Comparison of ENCODE assay signal across 9 cellular contexts in the genomic region with DNA sequence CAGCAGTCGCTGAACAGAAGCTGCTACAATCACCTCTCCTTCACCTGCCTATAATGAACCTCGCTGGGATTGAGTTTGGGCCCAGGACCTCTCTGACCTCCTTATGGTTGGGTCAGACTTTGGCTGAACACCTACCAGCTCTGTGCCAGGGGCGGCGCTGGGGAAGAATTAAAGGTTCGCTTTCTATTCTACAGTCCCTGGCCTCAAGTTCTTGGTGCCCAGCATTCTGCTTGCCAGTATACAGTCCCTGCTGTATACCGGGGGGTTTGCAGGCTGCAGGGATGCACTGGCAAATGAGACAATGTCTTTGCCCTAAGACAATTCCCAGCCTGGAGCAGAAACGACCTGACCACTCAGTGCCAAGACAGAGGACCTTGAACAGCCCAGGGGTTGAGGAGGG. TPM values are rescaled to one million over a fixed set of nuclear protein-coding genes. Genes with fewer than 3 reads are reported as not detected.
DNase-seq lines count a peak whose midpoint lies in the region; ATAC-seq, FAIRE-seq and TF ChIP-seq lines count a peak whose summit lies in the region.
"Had no signal": no experiment of that assay in that cellular context is flagged by ENCODE, and none has a peak within 500 bp of the region (broad histone marks: within the 10 kb centered on the region; RNA-seq: fewer than 3 reads in every experiment).

No MANE protein-coding gene starts in this region.

- ATAC-seq in HepG2: peak; percentile 48
- ATAC-seq in HG03175 (IDR thresholded peaks at IDR 0.05; ENCODE audit: unreplicated experiment): no peak

- intact Hi-C loops in activated naive CD4-positive, alpha-beta T cell treated with anti-CD3 and anti-CD28 coated beads for 36 hours (cut with micrococcal nuclease): loop anchor here (2.0 kb wide), 2 partner anchors 35 to 329 kb away; a partner anchor contains a TSS
- intact Hi-C loops in HepG2 (cut with micrococcal nuclease; ENCODE audit: unreplicated experiment): loop anchor here (10.0 kb wide), 1 partner anchor 55 kb away; no protein-coding TSS in a partner anchor

- peak overlapping the region; percentile 77 to 89 (median 83) for H3K4me3 ChIP-seq in HepG2 (replicated peaks in 1 of 3; ENCODE audit: insufficient read depth in 1 of 3, low read depth in 2 of 3, low read length in 3 of 3)
- peak overlapping the region in 3 of 4 donors; percentile 78 to 90 (median 84) for H3K4me3 ChIP-seq in tibial nerve

- peaks cover 25% of the 10 kb centered on the region for H3K4me1 Mint-ChIP-seq in activated naive CD4-positive, alpha-beta T cell treated with anti-CD3 and anti-CD28 coated beads for 36 hours (ENCODE audit: low read depth)
- peaks cover 36% of the 10 kb centered on the region for H3K4me1 Mint-ChIP-seq in activated naive CD4-positive, alpha-beta T cell treated with anti-CD3 and anti-CD28 coated beads, Interleukin-2, amount 50 U/mL, for 24 hours

- no peaks in the 10 kb centered on the region for H3K9me3 ChIP-seq in HepG2 (ENCODE audit: low read length)
- H3K9me3 ChIP-seq in tibial nerve: no peaks in the 10 kb centered on the region

- no peak for DNase-seq in activated naive CD4-positive, alpha-beta T cell treated with anti-CD3 and anti-CD28 coated beads for 36 hours
- DNase-seq in activated naive CD4-positive, alpha-beta T cell (lab: John Stamatoyannopoulos, UW): no peak
- DNase-seq in HepG2 (ENCODE audit: low spot score) (no peak), tibial nerve (ENCODE audit: low spot score in 2 of 2) (no peak), GM19239 (ENCODE audit: insufficient read length, low spot score) (no peak), AG08395 (ENCODE audit: low spot score) (no peak)

- peak overlapping the region; percentile 93 for H2AFZ ChIP-seq in HepG2 (ENCODE audit: low read length)

- no peaks in the 10 kb centered on the region for H3K9me3 Mint-ChIP-seq in activated naive CD4-positive, alpha-beta T cell treated with anti-CD3 and anti-CD28 coated beads for 36 hours
- H3K9me3 Mint-ChIP-seq in activated naive CD4-positive, alpha-beta T cell treated with anti-CD3 and anti-CD28 coated beads, Interleukin-2, amount 50 U/mL, for 24 hours: no peaks in the 10 kb centered on the region

- H3K36me3 Mint-ChIP-seq in activated naive CD4-positive, alpha-beta T cell treated with anti-CD3 and anti-CD28 coated beads for 36 hours (ENCODE audit: low read depth): no peaks in the 10 kb centered on the region
- H3K36me3 Mint-ChIP-seq in activated naive CD4-positive, alpha-beta T cell treated with anti-CD3 and anti-CD28 coated beads, Interleukin-2, amount 50 U/mL, for 24 hours: no peaks in the 10 kb centered on the region

- H3K27ac ChIP-seq in HepG2 (ENCODE audit: extremely low read length, insufficient read depth, low read length) (no peak overlapping the region), tibial nerve (peak overlapping the region in 2 of 4 donors; percentile 17 to 79)
- H3K27ac ChIP-seq: epithelial cell of prostate had no signal

- peaks cover 29% of the 10 kb centered on the region for H3K79me2 ChIP-seq in HepG2 (ENCODE audit: insufficient read depth, low read length)

- H3K36me3 ChIP-seq in HepG2 (replicated peaks in 1 of 2; ENCODE audit: control insufficient read depth in 1 of 2, insufficient read depth in 2 of 2, low read length in 2 of 2) (no peaks in the 10 kb centered on the region), tibial nerve (no peaks in the 10 kb centered on the region)

- H3K27me3 ChIP-seq in HepG2 (ENCODE audit: control insufficient read depth in 1 of 2, insufficient read depth in 2 of 2, low read length in 2 of 2) (no peaks in the 10 kb centered on the region; a peak in 1 of 5 replicates), tibial nerve (no peaks in the 10 kb centered on the region)

- H3K4me1 ChIP-seq in HepG2 (ENCODE audit: insufficient read depth, low read length) (peaks cover 48% of the 10 kb centered on the region), tibial nerve (peaks cover 0 to 14% (median 2%) of the 10 kb centered on the region in 4 donors)

- no TSS peak for BruUV-seq in HepG2 (replicated peaks; lab: Mats Ljungman, UMichigan)

- 0 out of 2 replicates have a peak, but pooled peaks cover 5% of the 10 kb centered on the region for H4K20me1 ChIP-seq in HepG2 (ENCODE audit: insufficient read depth, low read length)

- no peak overlapping the region for H3K27ac Mint-ChIP-seq in activated naive CD4-positive, alpha-beta T cell treated with anti-CD3 and anti-CD28 coated beads for 36 hours
- H3K27ac Mint-ChIP-seq in activated naive CD4-positive, alpha-beta T cell treated with anti-CD3 and anti-CD28 coated beads, Interleukin-2, amount 50 U/mL, for 24 hours: peak overlapping the region; percentile 68

- peak overlapping the region; percentile 70 for H3K4me3 Mint-ChIP-seq in activated naive CD4-positive, alpha-beta T cell treated with anti-CD3 and anti-CD28 coated beads for 36 hours
- H3K4me3 Mint-ChIP-seq in activated naive CD4-positive, alpha-beta T cell treated with anti-CD3 and anti-CD28 coated beads, Interleukin-2, amount 50 U/mL, for 24 hours: peak overlapping the region; percentile 61

- TF ChIP-seq EP300 in HepG2 (IDR thresholded peaks at IDR 0.05; ENCODE audit: low read depth in 2 of 2, low read length in 2 of 2) (no peak), HepG2 (CRISPR knock-in tag; IDR thresholded peaks at IDR 0.05; ENCODE audit: borderline replicate concordance) (no peak), tibial nerve (IDR thresholded peaks at IDR 0.05) (no peak)

- CTCF ChIA-PET in activated naive CD4-positive, alpha-beta T cell treated with anti-CD3 and anti-CD28 coated beads for 36 hours (lab: Charles Lee): interaction anchor here (0.6 to 1.1 kb wide), 3 partner anchors 13 to 85 kb away, joined by 3 to 4 read pairs (median 3); no protein-coding TSS in a partner anchor
- CTCF ChIA-PET in HepG2 (lab: Yijun Ruan, JAX; ENCODE audit: low intra/inter-chr PET ratio, low total read pairs): no interaction called here

- 12% methylated on average over 5 of the region's 7 CpGs for WGBS in HepG2 (ENCODE audit: low lambda C conversion rate)
- WGBS in tibial nerve, 2 donors: 59 to 62% methylated on average over 7 of the region's 7 CpGs

- no peaks in the 10 kb centered on the region for H3K27me3 Mint-ChIP-seq in activated naive CD4-positive, alpha-beta T cell treated with anti-CD3 and anti-CD28 coated beads for 36 hours (ENCODE audit: low read depth)
- H3K27me3 Mint-ChIP-seq in activated naive CD4-positive, alpha-beta T cell treated with anti-CD3 and anti-CD28 coated beads, Interleukin-2, amount 50 U/mL, for 24 hours: no peaks in the 10 kb centered on the region

- H3K9ac ChIP-seq in HepG2 (ENCODE audit: insufficient read depth, low read depth, low read length): peak overlapping the region; percentile 56

- FAIRE-seq in HepG2 (lab: Jason Lieb, UNC): no peak
- FAIRE-seq in GM19239 (lab: Jason Lieb, UNC): no peak

- in situ Hi-C loops in HepG2 (cut with HindIII; ENCODE audit: extremely low pct_ligation_motif_present, low pct_unique_long_range_greater_than_20kb): no loop called here

- H3K4me2 ChIP-seq in HepG2 (ENCODE audit: low read depth, low read length): peak overlapping the region; percentile 99

- TF ChIP-seq POLR2A in HepG2 (IDR thresholded peaks at IDR 0.05; ENCODE audit: insufficient read depth in 1 of 2, low read depth in 2 of 2, low read length in 2 of 2) (no peak), tibial nerve (IDR thresholded peaks at IDR 0.05) (no peak)

- TF ChIP-seq RAD21 in HepG2 (CRISPR knock-in tag; IDR thresholded peaks at IDR 0.05): no peak

- TF ChIP-seq CTCF in HepG2 (CRISPR knock-in tag; IDR thresholded peaks at IDR 0.05) (no peak), tibial nerve (IDR thresholded peaks at IDR 0.05) (no peak)

- POLR2A ChIA-PET in HepG2 (lab: Yijun Ruan, JAX): interaction anchor here (0.7 to 1.1 kb wide), 2 partner anchors 18 to 329 kb away, joined by 3 to 4 read pairs; no protein-coding TSS in a partner anchor

TF ChIP-seq in HepG2, 621 proteins besides CTCF, POLR2A, EP300 and RAD21:
- TF ChIP-seq ZNF232 (CRISPR knock-in tag; IDR thresholded peaks at IDR 0.05; ENCODE audit: borderline replicate concordance) (no peak), SOX6 (IDR thresholded peaks at IDR 0.05) (no peak), SOX6 (CRISPR knock-in tag; IDR thresholded peaks at IDR 0.05) (peak; percentile 7; the same call in 1 of the 2 replicates)
- TF ChIP-seq, protein P1, sequence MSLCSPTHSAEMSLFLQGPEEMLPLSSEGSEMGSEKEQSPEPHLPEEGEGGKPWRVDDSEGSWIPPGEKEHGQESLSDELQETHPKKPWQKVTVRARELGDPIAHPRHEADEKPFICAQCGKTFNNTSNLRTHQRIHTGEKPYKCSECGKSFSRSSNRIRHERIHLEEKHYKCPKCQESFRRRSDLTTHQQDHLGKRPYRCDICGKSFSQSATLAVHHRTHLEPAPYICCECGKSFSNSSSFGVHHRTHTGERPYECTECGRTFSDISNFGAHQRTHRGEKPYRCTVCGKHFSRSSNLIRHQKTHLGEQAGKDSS (CRISPR knock-in tag; IDR thresholded peaks at IDR 0.05; ENCODE audit: borderline replicate concordance, low read depth): 0 out of 2 replicates have a peak, but pooled peaks have one; percentile 36

RNA-seq across cellular contexts. Expression of a gene that starts 0.9 kb away (rescaled TPM):
- 10 to 100 TPM; 27.6 to 27.8 TPM for total RNA-seq in activated naive CD4-positive, alpha-beta T cell treated with anti-CD3 and anti-CD28 coated beads for 36 hours
- total RNA-seq in HepG2 (2016; rRNA removed; fragmentation: Illumina TruSeq; extraction: Trizol): 38.5 and 46.1 TPM in 2 replicates
- 27.5 and 31.8 TPM in 2 replicates for total RNA-seq in HepG2 (2016; cell fraction: cytosol; rRNA removed; fragmentation: Illumina TruSeq; extraction: Trizol; ENCODE audit: low read depth)
- total RNA-seq in HepG2 (2016; cell fraction: insoluble cytoplasmic fraction; rRNA removed; fragmentation: Illumina TruSeq; extraction: Trizol): 37.6 and 46.6 TPM in 2 replicates
- total RNA-seq in HepG2 (2016; cell fraction: membrane; rRNA removed; fragmentation: Illumina TruSeq; extraction: Trizol): 52.4 and 62.5 TPM in 2 replicates
- 36.3 and 39.1 TPM in 2 replicates for total RNA-seq in HepG2 (2016; cell fraction: nucleus; rRNA removed; fragmentation: Illumina TruSeq; extraction: Trizol)
- polyA plus RNA-seq in HepG2 (2011; rRNA removed): 12.4 and 14.5 TPM in 2 replicates
- 6.8 and 8.8 TPM in 2 replicates for polyA plus RNA-seq in HepG2 (2011; cell fraction: cytosol; rRNA removed)
- 5.9 and 6.5 TPM in 2 replicates for polyA plus RNA-seq in HepG2 (2011; cell fraction: nucleus; rRNA removed)
- polyA plus RNA-seq in HepG2 (2012): 19.9 and 21.4 TPM in 2 replicates
- polyA plus RNA-seq in HepG2 (2016; cell fraction: cytosol; fragmentation: Illumina TruSeq; extraction: Trizol; ENCODE audit: low read depth): 22.1 and 23.5 TPM in 2 replicates
- 42.0 and 44.1 TPM in 2 replicates for polyA plus RNA-seq in HepG2 (2016; cell fraction: insoluble cytoplasmic fraction; fragmentation: Illumina TruSeq; extraction: Trizol; ENCODE audit: low read depth)
- 36.4 and 38.7 TPM in 2 replicates for polyA plus RNA-seq in HepG2 (2016; cell fraction: membrane; fragmentation: Illumina TruSeq; extraction: Trizol; ENCODE audit: low read depth)
- 28.7 and 36.9 TPM in 2 replicates for polyA plus RNA-seq in HepG2 (2016; cell fraction: nucleus; fragmentation: Illumina TruSeq; extraction: Trizol; ENCODE audit: insufficient read depth, low read depth)
- 17.6 and 26.8 TPM in 2 replicates for polyA minus RNA-seq in HepG2 (2011; rRNA and poly(A)+ RNA removed; ENCODE audit: low replicate concordance)
- polyA minus RNA-seq in HepG2 (2011; cell fraction: cytosol; rRNA and poly(A)+ RNA removed): 11.6 and 11.7 TPM in 2 replicates
- polyA minus RNA-seq in HepG2 (2011; cell fraction: nucleus; rRNA and poly(A)+ RNA removed): 30.8 and 31.4 TPM in 2 replicates
- total RNA-seq in tibial nerve: 10 to 100 TPM in 1 of 4 donors, 1 to 10 TPM in 3; 3.5 to 20.4 (median 4.9) TPM
